8 cellular contexts compared by ENCODE assay signal in genomic region chr16:57694556-57695377, GRCh38. TPM values are rescaled to one million over a fixed set of nuclear protein-coding genes. Genes with fewer than 3 reads are reported as not detected.
DNase-seq lines count a peak whose midpoint lies in the region; ATAC-seq lines count a peak whose summit lies in the region.

Gene DRC7, plus strand, starts transcription at chr16:57694806. Its CDS starts 3,144 bp downstream, at chr16:57697950.

- peaks cover 4 to 13% (median 4%) of the 10 kb centered on the region in 5 donors for H3K27me3 ChIP-seq in subcutaneous abdominal adipose tissue (ENCODE audit: control insufficient read depth in 5 of 5, insufficient read depth in 4 of 5, low read length in 5 of 5)

- ATAC-seq in GM18873 (IDR thresholded peaks at IDR 0.05; ENCODE audit: low FRiP score, unreplicated experiment), result no peak

- no peaks in the 10 kb centered on the region for H3K9me3 ChIP-seq in subcutaneous abdominal adipose tissue (ENCODE audit: control insufficient read depth in 5 of 5, low read length in 5 of 5)

- H3K36me3 Mint-ChIP-seq in IgD-negative memory B cell, result no peaks in the 10 kb centered on the region

- peaks cover 5 to 11% (median 11%) of the 10 kb centered on the region in 3 donors for H3K4me1 Mint-ChIP-seq in IgD-negative memory B cell

- peak within 1 kb of the TSS in 1 of 5 donors; percentile 24 for H3K9ac ChIP-seq in subcutaneous abdominal adipose tissue (ENCODE audit: low read length in 5 of 5)

- H3K4me1 ChIP-seq in subcutaneous abdominal adipose tissue (ENCODE audit: control insufficient read depth in 5 of 5, insufficient read depth in 5 of 5, low read length in 5 of 5), result peaks cover 0 to 7% (median 0%) of the 10 kb centered on the region in 5 donors

- H3K27ac Mint-ChIP-seq in IgD-negative memory B cell, result peak within 1 kb of the TSS in 1 of 3 donors; percentile 75

- H3K9me3 Mint-ChIP-seq in IgD-negative memory B cell, result no peaks in the 10 kb centered on the region

- H3K27me3 Mint-ChIP-seq in IgD-negative memory B cell, result no peaks in the 10 kb centered on the region

- H3K27ac ChIP-seq in caudate nucleus (ENCODE audit: low read depth, low read length) (no peak within 1 kb of the TSS), subcutaneous abdominal adipose tissue (ENCODE audit: low read depth, low read length) (no peak within 1 kb of the TSS)

- H3K4me3 Mint-ChIP-seq in IgD-negative memory B cell, result peak within 1 kb of the TSS; percentile 36 to 93 (median 84)

- peak within 1 kb of the TSS in 4 of 5 donors; percentile 2 to 53 (median 33) for H3K4me3 ChIP-seq in subcutaneous abdominal adipose tissue (ENCODE audit: low read depth in 1 of 5, low read length in 5 of 5)

- DNase-seq in NCI-H82 (lab: John Stamatoyannopoulos, UW), result peak; percentile 76
- DNase-seq in NCI-H82 treated with DMSO at 0.1 percent for 48 hours (lab: John Stamatoyannopoulos, UW; ENCODE audit: unreplicated experiment), result no peak
- peak; percentile 40 for DNase-seq in RKO (ENCODE audit: low spot score)
- peak in 50 of 61 donors; percentile 2 to 83 (median 32) for DNase-seq in caudate nucleus (lab: John Stamatoyannopoulos, UW)
- peak; percentile 83 for DNase-seq in islet precursor cell

- no peaks in the 10 kb centered on the region for H3K36me3 ChIP-seq in subcutaneous abdominal adipose tissue (ENCODE audit: control insufficient read depth in 5 of 5, insufficient read depth in 5 of 5, low read length in 5 of 5)

RNA-seq across cellular contexts. Expression of gene DRC7, which starts in this region (rescaled TPM):
- polyA plus RNA-seq in IgD-negative memory B cell, result not detected
